Comparison of ENCODE assay signal across 13 cellular contexts in genomic region chr19:12786950-12787349, GRCh38. TPM values are rescaled to one million over a fixed set of nuclear protein-coding genes. Genes with fewer than 3 reads are reported as not detected.
DNase-seq lines count a peak whose midpoint lies in the region; ATAC-seq and TF ChIP-seq lines count a peak whose summit lies in the region.
"Had no signal": no experiment of that assay in that cellular context is flagged by ENCODE, and none has a peak within 500 bp of the region (broad histone marks: within the 10 kb centered on the region; RNA-seq: fewer than 3 reads in every experiment).

No MANE protein-coding gene starts in this region.

- peaks cover 2% of the 10 kb centered on the region for H3K36me3 ChIP-seq in right atrium auricular region
- no peaks in the 10 kb centered on the region for H3K36me3 ChIP-seq in vagina

- no peak overlapping the region for H3K4me3 ChIP-seq in right atrium auricular region
- no peak overlapping the region for H3K4me3 ChIP-seq in vagina
- H3K4me3 ChIP-seq: GM23248 had no signal

- peaks cover 0 to 78% of the 10 kb centered on the region in 2 donors for H3K4me1 ChIP-seq in right atrium auricular region
- H3K4me1 ChIP-seq in vagina, result peaks cover 71% of the 10 kb centered on the region

- intact Hi-C loops in left ventricle myocardium superior (cut with micrococcal nuclease), result no loop called here
- intact Hi-C loops in vagina (cut with DNase I), result no loop called here

- H3K9me3 ChIP-seq in right atrium auricular region (no peaks in the 10 kb centered on the region), vagina (no peaks in the 10 kb centered on the region)

- H3K27ac ChIP-seq in right atrium auricular region (peak overlapping the region; percentile 96 to 99), vagina (peak overlapping the region; percentile 97)

- DNase-seq in right atrium auricular region (ENCODE audit: low spot score) (no peak), left ventricle myocardium superior (no peak), chondrocyte (ENCODE audit: low spot score) (no peak), vagina (ENCODE audit: extremely low spot score in 2 of 2) (no peak), SIG-M5 treated with dmso at 0.1 percent for 504 hours (lab: John Stamatoyannopoulos, UW; ENCODE audit: unreplicated experiment) (no peak), ecto neural progenitor cell (ENCODE audit: low spot score) (no peak)
- DNase-seq in effector CD4-positive, alpha-beta T cell, result no peak
- DNase-seq: COR-L47, GM23248, NCI-H1092 treated with DMSO at 0.1 percent for 48 hours, retina had no signal

- no peak for TF ChIP-seq POLR2A in vagina (IDR thresholded peaks at IDR 0.05)

- H3K36me3 Mint-ChIP-seq in chondrocyte (ENCODE audit: low read depth) (no peaks in the 10 kb centered on the region), nephron (ENCODE audit: low read depth) (no peaks in the 10 kb centered on the region)

- H3K4me1 Mint-ChIP-seq in chondrocyte (ENCODE audit: low read depth) (peaks cover 41% of the 10 kb centered on the region), nephron (peaks cover 34% of the 10 kb centered on the region)

- H3K27ac Mint-ChIP-seq in chondrocyte (ENCODE audit: unreplicated experiment), result peak overlapping the region; percentile 72
- H3K27ac Mint-ChIP-seq in nephron, result peak overlapping the region; percentile 68 to 100 (median 99)

- H3K4me3 Mint-ChIP-seq in chondrocyte (ENCODE audit: unreplicated experiment) (no peak overlapping the region), nephron (no peak overlapping the region)
- H3K4me3 Mint-ChIP-seq: central memory CD8-positive, alpha-beta T cell had no signal

- no peak for ATAC-seq in left ventricle myocardium superior

- H3K27me3 Mint-ChIP-seq in chondrocyte (ENCODE audit: low read depth), result no peaks in the 10 kb centered on the region
- no peaks in the 10 kb centered on the region for H3K27me3 Mint-ChIP-seq in nephron (ENCODE audit: low read depth)
- H3K27me3 Mint-ChIP-seq: central memory CD8-positive, alpha-beta T cell had no signal

- H3K27me3 ChIP-seq in right atrium auricular region (no peaks in the 10 kb centered on the region), vagina (no peaks in the 10 kb centered on the region)

- no peaks in the 10 kb centered on the region for H3K9me3 Mint-ChIP-seq in chondrocyte (ENCODE audit: low read depth)
- no peaks in the 10 kb centered on the region for H3K9me3 Mint-ChIP-seq in nephron
- H3K9me3 Mint-ChIP-seq: central memory CD8-positive, alpha-beta T cell had no signal

- TF ChIP-seq CTCF in right atrium auricular region (IDR thresholded peaks at IDR 0.05) (no peak), chondrocyte (IDR thresholded peaks at IDR 0.05) (no peak), nephron (IDR thresholded peaks at IDR 0.05; ENCODE audit: unreplicated experiment in 3 of 3) (no peak), vagina (IDR thresholded peaks at IDR 0.05) (no peak)

RNA-seq across cellular contexts. Expression of gene JUNB, which starts 4.3 kb away (rescaled TPM):
- total RNA-seq in right atrium auricular region, result 100 to 1,000 TPM; 321 to 506 TPM
- total RNA-seq in left ventricle myocardium superior, result 24.2 TPM
- total RNA-seq in chondrocyte, result 99.0 to 129 TPM (median 122 TPM) in 3 replicates
- 1,161 TPM for total RNA-seq in vagina

RNA-seq across cellular contexts. Expression of gene HOOK2, which starts 11.6 kb away (rescaled TPM):
- 10 to 100 TPM; 11.4 to 12.2 TPM for total RNA-seq in right atrium auricular region
- 44.9 TPM for total RNA-seq in left ventricle myocardium superior
- total RNA-seq in chondrocyte, result 26.8 to 34.0 TPM (median 30.5 TPM) in 3 replicates
- total RNA-seq in vagina, result 65.6 TPM

RNA-seq across cellular contexts. Expression of gene PRDX2, which starts 14.7 kb away (rescaled TPM):
- total RNA-seq in right atrium auricular region (100 to 1,000 TPM; 702 to 859 TPM), left ventricle myocardium superior (750 TPM), chondrocyte (184 to 211 TPM (median 190 TPM) in 3 replicates), vagina (190 TPM)

RNA-seq across cellular contexts. Expression of gene THSD8, which starts 14.9 kb away (rescaled TPM):
- total RNA-seq in right atrium auricular region (not detected), left ventricle myocardium superior (2.2 TPM), chondrocyte (3.6 to 5.4 TPM (median 4.5 TPM) in 3 replicates), vagina (not detected)
- total RNA-seq: GM23248 had no signal

RNA-seq across cellular contexts. Expression of gene RNASEH2A, which starts 19.4 kb away (rescaled TPM):
- 1 to 10 TPM; 3.1 to 4.0 TPM for total RNA-seq in right atrium auricular region
- total RNA-seq in left ventricle myocardium superior, result 4.5 TPM
- total RNA-seq in chondrocyte, result 9.9 to 22.8 TPM (median 11.9 TPM) in 3 replicates
- total RNA-seq in vagina, result 10.8 TPM
